8 cellular contexts compared by ENCODE assay signal in the genomic region with DNA sequence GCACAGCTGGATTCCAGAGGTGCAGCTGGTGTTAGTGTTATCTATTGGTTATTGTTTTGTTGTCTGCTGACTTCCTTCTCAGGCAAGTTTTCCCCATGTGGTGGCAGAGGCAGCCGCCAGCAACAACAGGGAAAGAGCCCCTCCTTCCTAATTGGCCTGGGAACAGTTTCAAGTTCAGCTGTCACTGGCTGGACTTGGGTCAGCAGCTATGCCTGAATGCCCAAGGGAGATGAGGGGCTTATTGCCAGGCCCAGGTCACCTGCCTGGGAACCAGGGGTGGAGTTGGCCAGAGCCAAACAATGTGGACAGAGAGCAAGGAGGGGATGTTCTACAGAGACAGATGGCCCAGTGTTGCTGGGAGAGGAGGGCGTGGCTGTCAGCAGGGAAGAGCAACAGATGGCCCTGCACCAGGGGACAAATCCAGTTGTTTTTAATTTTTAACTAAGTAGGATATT. TPM values are rescaled to one million over a fixed set of nuclear protein-coding genes. Genes with fewer than 3 reads are reported as not detected.
DNase-seq lines count a peak whose midpoint lies in the region; ATAC-seq lines count a peak whose summit lies in the region.

No MANE protein-coding gene starts in this region.

- ATAC-seq in HG03097 (IDR thresholded peaks at IDR 0.05; ENCODE audit: low FRiP score, unreplicated experiment), result no peak
- ATAC-seq in HG03025 (IDR thresholded peaks at IDR 0.05; ENCODE audit: low FRiP score, unreplicated experiment), result no peak

- DNase-seq in COR-L47 (lab: John Stamatoyannopoulos, UW), result peak; percentile 70
- DNase-seq in NCI-H446 treated with DMSO at 0.1 percent for 48 hours (lab: John Stamatoyannopoulos, UW), result peak; percentile 84
- peak; percentile 34 to 77 for DNase-seq in dermis microvascular lymphatic vessel endothelial cell (ENCODE audit: low read depth in 2 of 2)
- peak; percentile 72 for DNase-seq in mucosa of gallbladder (ENCODE audit: low spot score)
- no peak for DNase-seq in activated effector memory CD4-positive, alpha-beta T cell treated with Interleukin-2 at 50 U/mL for 16 hours
- no peak for DNase-seq in activated CD8-positive, alpha-beta memory T cell treated with anti-CD3 and anti-CD28 coated beads, Interleukin-2, amount 50 U/mL, for 48 hours

RNA-seq across cellular contexts. Expression of a gene that starts 38.3 kb away (rescaled TPM):
- total RNA-seq in dermis microvascular lymphatic vessel endothelial cell (5.5 and 7.2 TPM in 2 replicates), mucosa of gallbladder (97.1 TPM)

Comparison
In these comparisons a context has a peak if more than half of its experiments do, and no peak if none do; other contexts are left out.
1. DNase-seq: peak in COR-L47 (single experiment), NCI-H446 treated with DMSO at 0.1 percent for 48 hours (single experiment), dermis microvascular lymphatic vessel endothelial cell (2 of 2) and mucosa of gallbladder (single experiment); none in activated effector memory CD4-positive, alpha-beta T cell treated with Interleukin-2 at 50 U/mL for 16 hours (single experiment) and activated CD8-positive, alpha-beta memory T cell treated with anti-CD3 and anti-CD28 coated beads, Interleukin-2, amount 50 U/mL, for 48 hours (single experiment).
2. RNA of a gene that starts 38.3 kb away (total RNA-seq): 97.1 TPM in mucosa of gallbladder (single experiment); 5.5 to 7.2 TPM in dermis microvascular lymphatic vessel endothelial cell; every median in the first group is over 10 times any median in the second.